In genomic region chr5:172616136-172616535, GRCh38 we compare ENCODE assay signal across 28 cellular contexts. TPM values are rescaled to one million over a fixed set of nuclear protein-coding genes. Genes with fewer than 3 reads are reported as not detected.
DNase-seq lines count a peak whose midpoint lies in the region; ATAC-seq and TF ChIP-seq lines count a peak whose summit lies in the region.
"Had no signal": no experiment of that assay in that cellular context is flagged by ENCODE, and none has a peak within 500 bp of the region (broad histone marks: within the 10 kb centered on the region; RNA-seq: fewer than 3 reads in every experiment).

No MANE protein-coding gene starts in this region.

- H2AFZ ChIP-seq in GM23338, result peak overlapping the region; percentile 91; the same call in 1 of the 2 replicates

- no peak overlapping the region for H3K4me2 ChIP-seq in GM23338
- H3K4me2 ChIP-seq: KMS-11, SK-N-SH had no signal

- no peak for DNase-seq in GM23338 (ENCODE audit: low spot score)
- DNase-seq in fibroblast of villous mesenchyme (ENCODE audit: low read depth), result peak; percentile 1
- no peak for DNase-seq in activated T-helper 2 cell treated with anti-CD3 and anti-CD28 coated beads, Interferon-gamma antibody, Interleukin-2, Interleukin-4, amounts not matched to agents 10 μg/mL and 5 μg/mL and 100 μg/mL, durations not matched to agents 14 hours and 24 hours and 36 hours (ENCODE audit: low spot score)
- DNase-seq in DMS 273 (lab: John Stamatoyannopoulos, UW; ENCODE audit: unreplicated experiment), result no peak
- DNase-seq in Kasumi-1 (lab: John Stamatoyannopoulos, UW), result no peak
- DNase-seq: Caco-2; CD8-positive, alpha-beta T cell; DMS 273 treated with DMSO at 0.1 percent for 48 hours; DMS79; EL; GDM1; NCI-H1092; NCI-H1417 treated with DMSO at 0.1 percent for 48 hours; NCI-H1694 treated with DMSO at 0.1 percent for 48 hours; NCI-H2081; NCI-H2227 treated with DMSO at 0.1 percent for 48 hours; NCI-H526 treated with DMSO at 0.1 percent for 48 hours; RPMI8226; SHP77 treated with DMSO at 0.1 percent for 48 hours; SK-N-SH had no signal

- H3K4me3 Mint-ChIP-seq in GM23338, result no peak overlapping the region
- H3K4me3 Mint-ChIP-seq in activated T-helper 2 cell treated with anti-CD3 and anti-CD28 coated beads, Interferon-gamma antibody, Interleukin-2, Interleukin-4, amounts not matched to agents 10 μg/mL and 5 μg/mL and 100 μg/mL, durations not matched to agents 14 hours and 24 hours and 36 hours (ENCODE audit: low read depth), result no peak overlapping the region
- H3K4me3 Mint-ChIP-seq: B cell; CD8-positive, alpha-beta T cell; IgD-negative memory B cell had no signal

- H3K9me3 Mint-ChIP-seq in GM23338, result peaks cover 9% of the 10 kb centered on the region; the same call in 2 of the 3 replicates
- no peaks in the 10 kb centered on the region for H3K9me3 Mint-ChIP-seq in activated T-helper 2 cell treated with anti-CD3 and anti-CD28 coated beads, Interferon-gamma antibody, Interleukin-2, Interleukin-4, amounts not matched to agents 10 μg/mL and 5 μg/mL and 100 μg/mL, durations not matched to agents 14 hours and 24 hours and 36 hours

- CTCF ChIA-PET in HEK293 (lab: Yijun Ruan, JAX), result interaction anchor here (1.0 kb wide), 1 partner anchor 81 kb away, joined by 3 read pairs; no protein-coding TSS in a partner anchor

- peaks cover 5% of the 10 kb centered on the region for H3K27me3 Mint-ChIP-seq in GM23338 (ENCODE audit: insufficient read depth, low read depth, poor library complexity)
- no peaks in the 10 kb centered on the region for H3K27me3 Mint-ChIP-seq in activated T-helper 2 cell treated with anti-CD3 and anti-CD28 coated beads, Interferon-gamma antibody, Interleukin-2, Interleukin-4, amounts not matched to agents 10 μg/mL and 5 μg/mL and 100 μg/mL, durations not matched to agents 14 hours and 24 hours and 36 hours (ENCODE audit: low read depth)
- H3K27me3 Mint-ChIP-seq: B cell, IgD-negative memory B cell had no signal

- H3K9me2 ChIP-seq in GM23338 (ENCODE audit: insufficient read depth), result no peaks in the 10 kb centered on the region
- H3K9me2 ChIP-seq: SK-N-SH had no signal

- POLR2A ChIA-PET in HEK293 (lab: Yijun Ruan, JAX), result interaction anchor here (0.6 kb wide), 1 partner anchor 943 kb away, joined by 6 read pairs; no protein-coding TSS in a partner anchor

- H3K4me3 ChIP-seq in GM23338 (no peak overlapping the region), HEK293 (ENCODE audit: low read depth, low read length) (no peak overlapping the region), fibroblast of villous mesenchyme (ENCODE audit: low read depth, low read length) (no peak overlapping the region), skeletal muscle tissue (ENCODE audit: low read length in 3 of 3) (no peak overlapping the region)

- intact Hi-C loops in activated T-helper 2 cell treated with anti-CD3 and anti-CD28 coated beads, Interferon-gamma antibody, Interleukin-2, Interleukin-4, amounts not matched to agents 10 μg/mL and 5 μg/mL and 100 μg/mL, durations not matched to agents 14 hours and 24 hours and 36 hours (cut with micrococcal nuclease), result no loop called here

- no peak for ATAC-seq in GM23338
- ATAC-seq: CD8-positive, alpha-beta T cell; HCT116 had no signal

- H3K27ac Mint-ChIP-seq in GM23338, result no peak overlapping the region
- H3K27ac Mint-ChIP-seq in activated T-helper 2 cell treated with anti-CD3 and anti-CD28 coated beads, Interferon-gamma antibody, Interleukin-2, Interleukin-4, amounts not matched to agents 10 μg/mL and 5 μg/mL and 100 μg/mL, durations not matched to agents 14 hours and 24 hours and 36 hours, result no peak overlapping the region
- H3K27ac Mint-ChIP-seq: B cell; CD8-positive, alpha-beta T cell; IgD-negative memory B cell had no signal

- no peak for TF ChIP-seq CTCF in GM23338 (conservative IDR thresholded peaks at IDR 0.05; ENCODE audit: low read depth in 2 of 2)
- TF ChIP-seq CTCF in HEK293 (tag by site-specific recombination; IDR thresholded peaks at IDR 0.05), result no peak
- TF ChIP-seq CTCF in fibroblast of villous mesenchyme (IDR thresholded peaks at IDR 0.05; ENCODE audit: insufficient read depth, low read depth, low read length), result no peak

- H4K20me1 ChIP-seq in GM23338 (replicated peaks; ENCODE audit: insufficient read depth), result no peaks in the 10 kb centered on the region

- H3K36me3 ChIP-seq in GM23338 (ENCODE audit: insufficient read depth), result no peaks in the 10 kb centered on the region
- no peaks in the 10 kb centered on the region for H3K36me3 ChIP-seq in HEK293 (ENCODE audit: control insufficient read depth in 2 of 2, insufficient read depth in 1 of 2, low read length in 2 of 2)
- H3K36me3 ChIP-seq in skeletal muscle tissue (ENCODE audit: control insufficient read depth in 3 of 3, insufficient read depth in 3 of 3, low read length in 3 of 3), result no peaks in the 10 kb centered on the region

- H3K27me3 ChIP-seq in GM23338 (ENCODE audit: insufficient read depth) (no peaks in the 10 kb centered on the region), skeletal muscle tissue (ENCODE audit: control insufficient read depth in 3 of 3, insufficient read depth in 3 of 3, low read length in 3 of 3) (no peaks in the 10 kb centered on the region)

- H3K27ac ChIP-seq in GM23338 (ENCODE audit: low read depth) (no peak overlapping the region), HEK293 (ENCODE audit: extremely low read depth, low read depth, low read length) (no peak overlapping the region), skeletal muscle tissue (ENCODE audit: low read depth, low read length) (peak overlapping the region; percentile 38)
- H3K27ac ChIP-seq: C4-2B, HL-60, KMS-11 had no signal

- H3F3A ChIP-seq in GM23338 (replicated peaks; ENCODE audit: low read depth), result 0 out of 2 replicates have a peak, but pooled peaks cover 4% of the 10 kb centered on the region

- H3K4me1 ChIP-seq in GM23338 (ENCODE audit: insufficient read depth), result peaks cover 10% of the 10 kb centered on the region; the same call in 1 of the 2 replicates
- no peaks in the 10 kb centered on the region for H3K4me1 ChIP-seq in HEK293 (ENCODE audit: control insufficient read depth, insufficient read depth, low read length)
- peaks cover 9 to 16% (median 12%) of the 10 kb centered on the region in 3 donors for H3K4me1 ChIP-seq in skeletal muscle tissue (ENCODE audit: control insufficient read depth in 3 of 3, insufficient read depth in 3 of 3, low read length in 3 of 3)
- H3K4me1 ChIP-seq: Caco-2 had no signal

- H3K36me3 Mint-ChIP-seq in GM23338 (ENCODE audit: low read depth), result no peaks in the 10 kb centered on the region
- H3K36me3 Mint-ChIP-seq in activated T-helper 2 cell treated with anti-CD3 and anti-CD28 coated beads, Interferon-gamma antibody, Interleukin-2, Interleukin-4, amounts not matched to agents 10 μg/mL and 5 μg/mL and 100 μg/mL, durations not matched to agents 14 hours and 24 hours and 36 hours (ENCODE audit: low read depth), result no peaks in the 10 kb centered on the region
- H3K36me3 Mint-ChIP-seq: CD8-positive, alpha-beta T cell; IgD-negative memory B cell had no signal

- H3K79me2 ChIP-seq in GM23338 (replicated peaks; ENCODE audit: insufficient read depth), result no peaks in the 10 kb centered on the region

- no peaks in the 10 kb centered on the region for H3K9me3 ChIP-seq in HEK293 (ENCODE audit: control insufficient read depth, insufficient read depth, low read depth, low read length)
- no peaks in the 10 kb centered on the region for H3K9me3 ChIP-seq in skeletal muscle tissue (ENCODE audit: control insufficient read depth in 3 of 3, low read length in 3 of 3)
- H3K9me3 ChIP-seq: SK-N-SH had no signal

- peaks cover 9% of the 10 kb centered on the region for H3K4me1 Mint-ChIP-seq in GM23338
- no peaks in the 10 kb centered on the region for H3K4me1 Mint-ChIP-seq in activated T-helper 2 cell treated with anti-CD3 and anti-CD28 coated beads, Interferon-gamma antibody, Interleukin-2, Interleukin-4, amounts not matched to agents 10 μg/mL and 5 μg/mL and 100 μg/mL, durations not matched to agents 14 hours and 24 hours and 36 hours (ENCODE audit: low read depth)
- H3K4me1 Mint-ChIP-seq: IgD-negative memory B cell had no signal

- H3K9ac ChIP-seq in skeletal muscle tissue (ENCODE audit: low read depth in 1 of 3, low read length in 3 of 3), result no peak overlapping the region
- H3K9ac ChIP-seq: KMS-11, SK-N-SH had no signal

TF ChIP-seq in HEK293, 187 proteins besides CTCF, POLR2A, EP300 and RAD21:
- no peak for TF ChIP-seq KLF7 (tag by site-specific recombination; IDR thresholded peaks at IDR 0.05; ENCODE audit: borderline replicate concordance)
- peak; percentile 71 for TF ChIP-seq ZNF146 (tag by site-specific recombination; IDR thresholded peaks at IDR 0.05)

RNA-seq across cellular contexts. Expression of gene NEURL1B, which starts 24.9 kb away (rescaled TPM):
- 11.4 and 13.3 TPM in 2 replicates for total RNA-seq in GM23338 (2014; rRNA removed; shearing (Covaris generic))
- 1.9 and 2.1 TPM in 2 replicates for polyA plus RNA-seq in GM23338 (2016; fragmentation: Nextera tagmentation; extraction: Ambion mirVana)
- total RNA-seq in fibroblast of villous mesenchyme (2.9 and 4.3 TPM in 2 replicates), skeletal muscle tissue (23.0 TPM)
- total RNA-seq in activated T-helper 2 cell treated with anti-CD3 and anti-CD28 coated beads, Interferon-gamma antibody, Interleukin-2, Interleukin-4, amounts not matched to agents 10 μg/mL and 5 μg/mL and 100 μg/mL, durations not matched to agents 14 hours and 24 hours and 36 hours, result 0.37 TPM in 2 replicates
- polyA plus RNA-seq: IgD-negative memory B cell had no signal
